1 cellular context compared by ENCODE assay signal in the genomic region with DNA sequence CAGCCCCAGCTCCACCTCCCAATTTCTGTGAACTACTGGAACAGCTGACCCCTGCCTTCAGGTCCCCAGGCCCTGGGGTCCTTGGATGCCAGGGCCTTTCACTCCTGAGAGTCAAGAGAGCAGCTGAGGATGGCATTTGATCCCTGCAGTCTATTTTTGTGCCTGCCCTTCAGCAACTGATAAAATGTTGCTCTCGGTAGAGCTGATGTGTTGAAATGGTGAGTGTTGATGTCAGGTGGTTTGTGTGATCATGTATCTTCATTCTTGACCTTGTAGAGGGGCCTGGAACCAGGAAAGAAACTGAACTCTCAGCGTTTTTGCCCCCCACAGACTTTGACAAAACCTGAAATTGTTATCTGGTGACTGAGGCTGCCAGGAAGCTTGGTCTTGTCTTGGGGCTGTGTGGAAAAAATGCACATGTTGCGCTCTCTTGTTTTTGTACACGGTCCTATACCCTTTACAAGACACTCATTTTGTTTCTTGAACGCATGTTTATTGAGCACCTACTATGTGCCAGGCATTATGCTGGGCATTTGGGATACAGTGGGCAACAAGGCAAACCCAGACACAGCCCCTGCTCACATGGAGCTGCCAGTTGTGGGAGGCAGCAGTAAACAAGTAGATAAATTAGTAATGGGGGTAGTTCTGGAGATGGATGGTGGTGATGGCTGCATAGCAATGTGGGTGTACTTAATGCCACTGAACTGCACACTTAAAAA.
TF ChIP-seq lines count a peak whose summit lies in the region.

No MANE protein-coding gene starts in this region.

TF ChIP-seq in K562, 482 proteins besides CTCF, POLR2A, EP300 and RAD21:
- TF ChIP-seq RBFOX2 (IDR thresholded peaks at IDR 0.05; ENCODE audit: low read depth, low read length) (no peak), ZKSCAN1 (IDR thresholded peaks at IDR 0.05; ENCODE audit: low read depth, low read length) (peak; percentile 96)
